Comparison of ENCODE assay signal across 1 cellular context in genomic region chr17:78105101-78105500, GRCh38.
TF ChIP-seq lines count a peak whose summit lies in the region.

No MANE protein-coding gene starts in this region.

TF ChIP-seq in GM23338, 12 proteins besides CTCF, POLR2A, EP300 and RAD21 (continued from another document):
- TF ChIP-seq ZNF462 (CRISPR knock-in tag; IDR thresholded peaks at IDR 0.05) (no peak), REST (IDR thresholded peaks at IDR 0.05; ENCODE audit: unreplicated experiment) (no peak), ZNF114 (CRISPR knock-in tag; IDR thresholded peaks at IDR 0.05) (no peak), NANOG (IDR thresholded peaks at IDR 0.05; ENCODE audit: borderline replicate concordance) (no peak), ETS1 (IDR thresholded peaks at IDR 0.05) (no peak), POLR2AphosphoS5 (IDR thresholded peaks at IDR 0.05; ENCODE audit: low read depth) (no peak), ZNF331 (CRISPR knock-in tag; IDR thresholded peaks at IDR 0.05; ENCODE audit: low read depth) (no peak)
